23 cellular contexts compared by ENCODE assay signal in genomic region chr4:151992301-151992700, GRCh38.
A peak's percentile ranks its signal among the peaks of the same experiment; 100 is the strongest.
DNase-seq lines count a peak whose midpoint lies in the region; ATAC-seq, FAIRE-seq and TF ChIP-seq lines count a peak whose summit lies in the region.
"Had no signal": no experiment of that assay in that cellular context is flagged by ENCODE, and none has a peak within 500 bp of the region (broad histone marks: within the 10 kb centered on the region; RNA-seq: fewer than 3 reads in every experiment).

No MANE protein-coding gene starts in this region.

- H3K4me3 ChIP-seq in NT2/D1 (ENCODE audit: insufficient read length, low read depth) (no peak overlapping the region), H1 (ENCODE audit: extremely low read depth in 1 of 4, insufficient read depth in 2 of 4, low read depth in 3 of 4, low read length in 4 of 4) (peak overlapping the region in 1 of 4 experiments; percentile 30; a peak in 1 of 8 replicates), small intestine (ENCODE audit: low read depth in 1 of 2, low read length in 2 of 2) (no peak overlapping the region)
- H3K4me3 ChIP-seq: gastrocnemius medialis, neural progenitor cell, prostate gland, spleen had no signal

- H2AK5ac ChIP-seq in H1 (ENCODE audit: low read depth, low read length) = no peak overlapping the region

- no peak for ATAC-seq in GM18907 (IDR thresholded peaks at IDR 0.05; ENCODE audit: unreplicated experiment)
- ATAC-seq in left lobe of liver = no peak
- ATAC-seq: activated CD4-positive, alpha-beta T cell treated with anti-CD3 and anti-CD28 coated beads for 36 hours; gastrocnemius medialis; HCT116 had no signal

- no peak for TF ChIP-seq EP300 in H1 (IDR thresholded peaks at IDR 0.05; ENCODE audit: borderline replicate concordance in 1 of 2, low read depth in 2 of 2, low read length in 2 of 2)

- H3K14ac ChIP-seq in H1 (ENCODE audit: insufficient read length) = no peak overlapping the region

- peaks cover 25% of the 10 kb centered on the region for H3K36me3 Mint-ChIP-seq in activated CD4-positive, alpha-beta T cell treated with anti-CD3 and anti-CD28 coated beads, Interleukin-2, amount 10 ng/mL, durations not matched to agents 7 days and 5 days (ENCODE audit: low read depth)
- H3K36me3 Mint-ChIP-seq: neural progenitor cell had no signal

- H2BK5ac ChIP-seq in H1 (ENCODE audit: low read depth, low read length) = no peak overlapping the region

- H3K27me3 ChIP-seq in NT2/D1 (ENCODE audit: insufficient read depth, insufficient read length) (no peaks in the 10 kb centered on the region), H1 (replicated peaks in 1 of 4; ENCODE audit: control insufficient read depth in 3 of 4, extremely low read depth in 1 of 4, insufficient read depth in 3 of 4, low read length in 3 of 4) (no peaks in the 10 kb centered on the region), small intestine (ENCODE audit: control insufficient read depth in 2 of 2, insufficient read depth in 2 of 2, low read length in 2 of 2) (no peaks in the 10 kb centered on the region)
- H3K27me3 ChIP-seq: gastrocnemius medialis, neural progenitor cell, spleen had no signal

- H3K9me3 ChIP-seq in NT2/D1 (ENCODE audit: insufficient read depth, low read length) (no peaks in the 10 kb centered on the region), H1 (ENCODE audit: insufficient read depth in 2 of 2, low read depth in 1 of 2, low read length in 1 of 2) (0 out of 4 replicates have a peak, but pooled peaks cover 0 to 2% of the 10 kb centered on the region in 2 experiments), small intestine (ENCODE audit: control insufficient read depth, low read depth) (no peaks in the 10 kb centered on the region)
- H3K9me3 ChIP-seq: gastrocnemius medialis, prostate gland had no signal

- H3K9me3 Mint-ChIP-seq in activated CD4-positive, alpha-beta T cell treated with anti-CD3 and anti-CD28 coated beads, Interleukin-2, amount 10 ng/mL, durations not matched to agents 7 days and 5 days = peaks cover 32% of the 10 kb centered on the region
- H3K9me3 Mint-ChIP-seq: neural progenitor cell had no signal

- no peak overlapping the region for H3K4ac ChIP-seq in H1 (replicated peaks; ENCODE audit: insufficient read length, low read depth, low read length)

- no peak overlapping the region for H3K56ac ChIP-seq in H1 (replicated peaks; ENCODE audit: insufficient read length, low read depth, low read length)

- H3K9ac ChIP-seq in NT2/D1 (ENCODE audit: insufficient read length, low read depth) (no peak overlapping the region), H1 (replicated peaks in 1 of 4; ENCODE audit: extremely low read depth in 1 of 4, low read depth in 3 of 4, low read length in 3 of 4) (no peak overlapping the region)
- H3K9ac ChIP-seq: neural progenitor cell had no signal

- CTCF ChIA-PET in activated CD4-positive, alpha-beta T cell treated with anti-CD3 and anti-CD28 coated beads, Interleukin-2, amount 10 ng/mL, durations not matched to agents 7 days and 5 days (lab: Charles Lee) = no interaction called here
- CTCF ChIA-PET in H1 (lab: Charles Lee; ENCODE audit: partially characterized antibody) = no interaction called here

- no peaks in the 10 kb centered on the region for H3K36me3 ChIP-seq in NT2/D1 (ENCODE audit: insufficient read depth, insufficient read length, low read length)
- no peaks in the 10 kb centered on the region for H3K36me3 ChIP-seq in H1 (ENCODE audit: control insufficient read depth in 2 of 4, insufficient read depth in 4 of 4, low read length in 3 of 4)
- H3K36me3 ChIP-seq in small intestine (ENCODE audit: control insufficient read depth in 2 of 2, insufficient read depth in 2 of 2, low read length in 2 of 2) = no peaks in the 10 kb centered on the region
- H3K36me3 ChIP-seq: gastrocnemius medialis, neural progenitor cell, prostate gland, spleen had no signal

- no peak for TF ChIP-seq POLR2A in H1 (IDR thresholded peaks at IDR 0.05; ENCODE audit: control extremely low read depth in 1 of 2, low read depth in 2 of 2, low read length in 2 of 2)

- no peaks in the 10 kb centered on the region for H3K23me2 ChIP-seq in H1 (ENCODE audit: low read depth, low read length)

- 75% methylated on average over 3 of the region's 3 CpGs; no CpG with 5 or more reads in 1 of the 2 experiments for WGBS in H1 (ENCODE audit: extremely low coverage in 1 of 2, insufficient coverage in 1 of 2, insufficient read length in 1 of 2, insufficient replicate concordance in 2 of 2, low coverage in 1 of 2, low lambda C conversion rate in 2 of 2, missing lambda C conversion rate in 1 of 2), 2 experiments
- 64 to 81% (median 76%) methylated on average over 3 of the region's 3 CpGs for WGBS in small intestine, 3 donors

- H3K79me2 ChIP-seq in H1 (ENCODE audit: control insufficient read depth in 1 of 2, insufficient read depth in 2 of 2, low read length in 2 of 2) = no peaks in the 10 kb centered on the region

- no peak overlapping the region for H3K23ac ChIP-seq in H1 (ENCODE audit: insufficient read length)

- H3K4me1 ChIP-seq in NT2/D1 (ENCODE audit: insufficient read depth, insufficient read length) (peaks cover 1% of the 10 kb centered on the region), H1 (replicated peaks in 1 of 4; ENCODE audit: control insufficient read depth in 3 of 4, insufficient read depth in 4 of 4, low read length in 3 of 4) (peaks cover 0 to 15% (median 6%) of the 10 kb centered on the region in 4 experiments; a peak in 3 of 7 replicates), small intestine (ENCODE audit: control insufficient read depth in 2 of 2, insufficient read depth in 1 of 2, low read depth in 1 of 2, low read length in 1 of 2) (peaks cover 2 to 10% of the 10 kb centered on the region in 2 donors)
- H3K4me1 ChIP-seq: prostate gland had no signal

- H2BK12ac ChIP-seq in H1 (ENCODE audit: low read depth, low read length) = no peak overlapping the region

- no peak for DNase-seq in activated CD4-positive, alpha-beta T cell treated with anti-CD3 and anti-CD28 coated beads, Interleukin-2, amount 10 ng/mL, durations not matched to agents 7 days and 5 days
- no peak for DNase-seq in activated CD4-positive, alpha-beta T cell treated with anti-CD3 and anti-CD28 coated beads, Interleukin-2, amount 50 U/mL, for 4 hours
- DNase-seq in NT2/D1 (ENCODE audit: low read depth, low spot score) (peak; percentile 32), H1 (ENCODE audit: low read depth in 1 of 2, low spot score in 2 of 2) (no peak), small intestine (peak; percentile 20), NCI-H1930 (lab: John Stamatoyannopoulos, UW) (no peak), left lobe of liver (ENCODE audit: low spot score) (no peak)
- DNase-seq: 8988T; activated CD4-positive, alpha-beta T cell treated with anti-CD3 and anti-CD28 coated beads for 36 hours; EL; erythroblast; gastrocnemius medialis; Kasumi-1; NCI-H2029; NCI-H510A; spleen; stimulated activated CD4-positive, alpha-beta T cell treated with anti-CD3 and anti-CD28 coated beads, Interleukin-4, amount 100 ng/mL, for 24 hours had no signal

- FAIRE-seq in H1 (lab: Jason Lieb, UNC) (peak; percentile 48), small intestine (lab: Jason Lieb, UNC) (no peak)
- FAIRE-seq: D721Med had no signal

- no peaks in the 10 kb centered on the region for H3K27me3 Mint-ChIP-seq in activated CD4-positive, alpha-beta T cell treated with anti-CD3 and anti-CD28 coated beads, Interleukin-2, amount 10 ng/mL, durations not matched to agents 7 days and 5 days
- H3K27me3 Mint-ChIP-seq: activated CD4-positive, alpha-beta T cell treated with anti-CD3 and anti-CD28 coated beads for 36 hours had no signal

- peak overlapping the region; percentile 29 to 43; a peak in 1 of 4 replicates for H3K4me2 ChIP-seq in H1 (ENCODE audit: insufficient read depth in 1 of 2, low read depth in 2 of 2, low read length in 2 of 2)
- H3K4me2 ChIP-seq: neural progenitor cell had no signal

- no peaks in the 10 kb centered on the region for H4K20me1 ChIP-seq in H1 (replicated peaks in 1 of 2; ENCODE audit: control insufficient read depth in 1 of 2, insufficient read depth in 2 of 2, low read length in 2 of 2)

- H3K4me1 Mint-ChIP-seq in activated CD4-positive, alpha-beta T cell treated with anti-CD3 and anti-CD28 coated beads, Interleukin-2, amount 10 ng/mL, durations not matched to agents 7 days and 5 days = peaks cover 55% of the 10 kb centered on the region

- H4K91ac ChIP-seq in H1 (replicated peaks; ENCODE audit: insufficient read length, low read length) = no peak overlapping the region

- H3K4me3 Mint-ChIP-seq in activated CD4-positive, alpha-beta T cell treated with anti-CD3 and anti-CD28 coated beads, Interleukin-2, amount 10 ng/mL, durations not matched to agents 7 days and 5 days = no peak overlapping the region
- H3K4me3 Mint-ChIP-seq: activated CD4-positive, alpha-beta T cell treated with anti-CD3 and anti-CD28 coated beads for 36 hours; activated T-helper 1 cell treated with anti-CD3 and anti-CD28 coated beads, Interleukin-12 subunit alpha, Interleukin-12 subunit beta, Interleukin-2, Interleukin-4 antibody, amounts not matched to agents 30 ng/mL and 10 ng/mL and 1 ng/mL, durations not matched to agents 14 hours and 24 hours and 36 hours; neural progenitor cell had no signal

- H4K5ac ChIP-seq in H1 (ENCODE audit: insufficient read length, low read depth, low read length) = no peak overlapping the region

- peak overlapping the region; percentile 56; the same call in 1 of the 2 replicates for H2AFZ ChIP-seq in H1 (ENCODE audit: low read length)
- H2AFZ ChIP-seq: neural progenitor cell had no signal

- no peak for TF ChIP-seq RAD21 in H1 (IDR thresholded peaks at IDR 0.05 in 1 of 2, conservative IDR thresholded peaks at IDR 0.05 in 1 of 2; ENCODE audit: low read depth in 2 of 2, low read length in 2 of 2)

- H3K18ac ChIP-seq in H1 (ENCODE audit: extremely low read depth, low read length) = no peak overlapping the region

- no peak overlapping the region for H2BK15ac ChIP-seq in H1 (ENCODE audit: low read length)

- H3K79me1 ChIP-seq in H1 (ENCODE audit: low read depth, low read length) = no peaks in the 10 kb centered on the region

- POLR2A ChIA-PET in activated CD4-positive, alpha-beta T cell treated with anti-CD3 and anti-CD28 coated beads, Interleukin-2, amount 10 ng/mL, durations not matched to agents 7 days and 5 days (lab: Charles Lee) = no interaction called here
- POLR2A ChIA-PET in H1 (lab: Charles Lee; ENCODE audit: partially characterized antibody) = no interaction called here

- H2BK20ac ChIP-seq in H1 (ENCODE audit: low read length) = no peak overlapping the region

- H4K8ac ChIP-seq in H1 (ENCODE audit: extremely low read depth, insufficient read depth, low read length) = no peak overlapping the region

- peak overlapping the region; percentile 90 for H3K27ac Mint-ChIP-seq in activated CD4-positive, alpha-beta T cell treated with anti-CD3 and anti-CD28 coated beads, Interleukin-2, amount 10 ng/mL, durations not matched to agents 7 days and 5 days
- H3K27ac Mint-ChIP-seq: activated T-helper 1 cell treated with anti-CD3 and anti-CD28 coated beads, Interleukin-12 subunit alpha, Interleukin-12 subunit beta, Interleukin-2, Interleukin-4 antibody, amounts not matched to agents 30 ng/mL and 10 ng/mL and 1 ng/mL, durations not matched to agents 14 hours and 24 hours and 36 hours; neural progenitor cell had no signal

- H3K27ac ChIP-seq in H1 (ENCODE audit: low read depth, low read length) (no peak overlapping the region), small intestine (ENCODE audit: low read depth in 1 of 2, low read length in 1 of 2) (no peak overlapping the region)
- H3K27ac ChIP-seq: gastrocnemius medialis, neural progenitor cell, prostate gland had no signal

- no peak for TF ChIP-seq CTCF in H1 (IDR thresholded peaks at IDR 0.05; ENCODE audit: control extremely low read depth in 1 of 3, insufficient read depth in 1 of 3, low read depth in 1 of 3, low read length in 3 of 3)

- H2BK120ac ChIP-seq in H1 (replicated peaks; ENCODE audit: low read depth, low read length) = no peak overlapping the region

Comparison
In these comparisons a context has a peak if more than half of its experiments do, and no peak if none do; other contexts are left out.
1. DNase-seq: peak in NT2/D1 (single experiment) and small intestine (single experiment); none in activated CD4-positive, alpha-beta T cell treated with anti-CD3 and anti-CD28 coated beads, Interleukin-2, amount 10 ng/mL, durations not matched to agents 7 days and 5 days (single experiment), activated CD4-positive, alpha-beta T cell treated with anti-CD3 and anti-CD28 coated beads, Interleukin-2, amount 50 U/mL, for 4 hours (0 of 2), H1 (0 of 2), NCI-H1930 (0 of 2) and left lobe of liver (single experiment).